Comparison of ENCODE assay signal across 8 cellular contexts in the genomic region with DNA sequence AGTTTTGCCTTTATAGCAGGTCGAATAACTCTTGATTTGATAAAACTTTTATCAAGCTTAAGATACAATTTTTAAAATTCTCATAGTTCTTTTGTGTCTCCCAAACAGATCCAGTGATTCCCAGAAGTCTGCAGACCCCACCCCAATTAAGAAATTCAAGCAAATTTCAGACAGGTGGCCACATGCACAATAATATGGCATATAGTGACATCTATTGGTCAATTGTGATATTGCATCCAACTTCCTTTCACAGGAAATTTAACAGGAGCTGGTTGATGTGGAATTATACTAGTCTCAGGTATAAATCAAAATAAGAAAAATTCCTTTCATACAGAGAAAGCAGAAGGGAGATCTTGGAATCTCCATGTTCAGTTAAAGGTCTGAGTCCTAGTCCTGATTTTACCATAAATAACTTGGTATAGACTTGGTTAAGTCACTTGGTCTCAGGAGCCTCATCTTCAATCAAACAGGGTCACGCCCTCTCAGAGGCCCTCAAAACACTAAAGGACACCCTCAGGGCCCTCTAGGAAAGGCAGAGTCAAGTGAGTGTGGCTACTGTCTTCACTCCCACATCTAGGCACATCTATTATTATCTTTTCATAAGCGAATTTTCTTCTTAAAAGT. TPM values are rescaled to one million over a fixed set of nuclear protein-coding genes. Genes with fewer than 3 reads are reported as not detected.
DNase-seq lines count a peak whose midpoint lies in the region; ATAC-seq and TF ChIP-seq lines count a peak whose summit lies in the region.

No MANE protein-coding gene starts in this region.

- H3K9me2 ChIP-seq in neural cell (ENCODE audit: insufficient read depth, low read length) = no peaks in the 10 kb centered on the region

- H3K4me3 Mint-ChIP-seq in natural killer cell = no peak overlapping the region
- no peak overlapping the region for H3K4me3 Mint-ChIP-seq in natural killer cell treated with Interleukin-12 subunit alpha and Interleukin-12 subunit beta and Interleukin-15 and Interleukin-18, amount 100 ng/mL, for 72 hours

- no peaks in the 10 kb centered on the region for H3K9me3 Mint-ChIP-seq in natural killer cell
- H3K9me3 Mint-ChIP-seq in natural killer cell treated with Interleukin-12 subunit alpha and Interleukin-12 subunit beta and Interleukin-15 and Interleukin-18, amount 100 ng/mL, for 72 hours = no peaks in the 10 kb centered on the region

- no peak overlapping the region for H3K4me2 ChIP-seq in neural cell (ENCODE audit: low read length)

- no peaks in the 10 kb centered on the region for H3K36me3 Mint-ChIP-seq in natural killer cell
- H3K36me3 Mint-ChIP-seq in natural killer cell treated with Interleukin-12 subunit alpha and Interleukin-12 subunit beta and Interleukin-15 and Interleukin-18, amount 100 ng/mL, for 72 hours = no peaks in the 10 kb centered on the region

- H3K27me3 ChIP-seq in colonic mucosa (no peaks in the 10 kb centered on the region), neural cell (ENCODE audit: insufficient read depth, low read depth, low read length) (no peaks in the 10 kb centered on the region)

- no peaks in the 10 kb centered on the region for H3K4me1 ChIP-seq in colonic mucosa

- no peak for TF ChIP-seq EP300 in neural cell (conservative IDR thresholded peaks at IDR 0.05; ENCODE audit: poor library complexity, severe bottlenecking)

- TF ChIP-seq CTCF in natural killer cell (IDR thresholded peaks at IDR 0.05) (peak; percentile 91), colonic mucosa (IDR thresholded peaks at IDR 0.05) (peak; percentile 71), neural cell (IDR thresholded peaks at IDR 0.05; ENCODE audit: poor library complexity, severe bottlenecking) (peak; percentile 87)

- no peaks in the 10 kb centered on the region for H3F3A ChIP-seq in neural cell (ENCODE audit: insufficient read depth, low read length, poor library complexity, severe bottlenecking)

- ATAC-seq in natural killer cell = peak in 1 of 3 donors; percentile 59
- no peak for ATAC-seq in natural killer cell treated with Interleukin-12 subunit alpha and Interleukin-12 subunit beta and Interleukin-15 and Interleukin-18, amount 100 ng/mL, for 72 hours
- ATAC-seq in GM19023 (IDR thresholded peaks at IDR 0.05; ENCODE audit: unreplicated experiment) = no peak
- no peak for ATAC-seq in GM18909 (IDR thresholded peaks at IDR 0.05; ENCODE audit: poor library complexity, unreplicated experiment)

- H3K4me1 Mint-ChIP-seq in natural killer cell = no peaks in the 10 kb centered on the region
- no peaks in the 10 kb centered on the region for H3K4me1 Mint-ChIP-seq in natural killer cell treated with Interleukin-12 subunit alpha and Interleukin-12 subunit beta and Interleukin-15 and Interleukin-18, amount 100 ng/mL, for 72 hours (ENCODE audit: low read depth in 2 of 2)

- no peaks in the 10 kb centered on the region for H3K36me3 ChIP-seq in colonic mucosa
- H3K36me3 ChIP-seq in neural cell (ENCODE audit: insufficient read depth, low read length) = no peaks in the 10 kb centered on the region

- H4K20me1 ChIP-seq in neural cell (ENCODE audit: insufficient read depth) = no peaks in the 10 kb centered on the region

- H3K9me3 ChIP-seq in colonic mucosa (no peaks in the 10 kb centered on the region), neural cell (ENCODE audit: low read length) (no peaks in the 10 kb centered on the region)

- no peak for DNase-seq in natural killer cell
- no peak for DNase-seq in natural killer cell treated with Interleukin-12 subunit alpha and Interleukin-12 subunit beta and Interleukin-15 and Interleukin-18, amount 100 ng/mL, for 72 hours (ENCODE audit: low spot score)
- peak; percentile 59 for DNase-seq in NCI-H526 treated with DMSO at 0.1 percent for 48 hours (lab: John Stamatoyannopoulos, UW)
- DNase-seq in colonic mucosa = no peak
- DNase-seq in stimulated activated CD4-positive, alpha-beta T cell treated with anti-CD3 and anti-CD28 coated beads, Interleukin-15, amount 100 ng/mL, for 24 hours = no peak

- H3K27ac ChIP-seq in colonic mucosa (no peak overlapping the region), neural cell (ENCODE audit: low read length) (no peak overlapping the region)

- intact Hi-C loops in natural killer cell (cut with micrococcal nuclease) = loop anchor here (1.0 to 10.0 kb wide), 4 partner anchors 71 to 875 kb away; a partner anchor contains a TSS
- intact Hi-C loops in colonic mucosa (cut with DNase I) = loop anchor here (5.0 to 10.0 kb wide), 2 partner anchors 115 to 213 kb away; no protein-coding TSS in a partner anchor

- TF ChIP-seq RAD21 in neural cell (conservative IDR thresholded peaks at IDR 0.05) = peak; percentile 85

- peaks cover 5 to 8% of the 10 kb centered on the region in 2 donors for H3K27me3 Mint-ChIP-seq in natural killer cell (ENCODE audit: low read depth in 2 of 2)
- H3K27me3 Mint-ChIP-seq in natural killer cell treated with Interleukin-12 subunit alpha and Interleukin-12 subunit beta and Interleukin-15 and Interleukin-18, amount 100 ng/mL, for 72 hours = peaks cover 0 to 5% of the 10 kb centered on the region in 2 donors

- H2AFZ ChIP-seq in neural cell (ENCODE audit: low read depth, low read length) = no peak overlapping the region

- H3K79me2 ChIP-seq in neural cell (replicated peaks; ENCODE audit: insufficient read depth, low read length) = no peaks in the 10 kb centered on the region

- H3K4me3 ChIP-seq in colonic mucosa = no peak overlapping the region
- no peak overlapping the region for H3K4me3 ChIP-seq in neural cell (ENCODE audit: low read length)

- no peak overlapping the region for H3K27ac Mint-ChIP-seq in natural killer cell
- no peak overlapping the region for H3K27ac Mint-ChIP-seq in natural killer cell treated with Interleukin-12 subunit alpha and Interleukin-12 subunit beta and Interleukin-15 and Interleukin-18, amount 100 ng/mL, for 72 hours

- H3K9ac ChIP-seq in colonic mucosa (ENCODE audit: low read depth in 2 of 2, low read length in 2 of 2) (no peak overlapping the region), neural cell (ENCODE audit: low read length) (no peak overlapping the region)

TF ChIP-seq in neural cell, 6 proteins besides CTCF, POLR2A, EP300 and RAD21:
- peak; percentile 75 for TF ChIP-seq SMC3 (conservative IDR thresholded peaks at IDR 0.05; ENCODE audit: poor library complexity)
- TF ChIP-seq, protein P1, sequence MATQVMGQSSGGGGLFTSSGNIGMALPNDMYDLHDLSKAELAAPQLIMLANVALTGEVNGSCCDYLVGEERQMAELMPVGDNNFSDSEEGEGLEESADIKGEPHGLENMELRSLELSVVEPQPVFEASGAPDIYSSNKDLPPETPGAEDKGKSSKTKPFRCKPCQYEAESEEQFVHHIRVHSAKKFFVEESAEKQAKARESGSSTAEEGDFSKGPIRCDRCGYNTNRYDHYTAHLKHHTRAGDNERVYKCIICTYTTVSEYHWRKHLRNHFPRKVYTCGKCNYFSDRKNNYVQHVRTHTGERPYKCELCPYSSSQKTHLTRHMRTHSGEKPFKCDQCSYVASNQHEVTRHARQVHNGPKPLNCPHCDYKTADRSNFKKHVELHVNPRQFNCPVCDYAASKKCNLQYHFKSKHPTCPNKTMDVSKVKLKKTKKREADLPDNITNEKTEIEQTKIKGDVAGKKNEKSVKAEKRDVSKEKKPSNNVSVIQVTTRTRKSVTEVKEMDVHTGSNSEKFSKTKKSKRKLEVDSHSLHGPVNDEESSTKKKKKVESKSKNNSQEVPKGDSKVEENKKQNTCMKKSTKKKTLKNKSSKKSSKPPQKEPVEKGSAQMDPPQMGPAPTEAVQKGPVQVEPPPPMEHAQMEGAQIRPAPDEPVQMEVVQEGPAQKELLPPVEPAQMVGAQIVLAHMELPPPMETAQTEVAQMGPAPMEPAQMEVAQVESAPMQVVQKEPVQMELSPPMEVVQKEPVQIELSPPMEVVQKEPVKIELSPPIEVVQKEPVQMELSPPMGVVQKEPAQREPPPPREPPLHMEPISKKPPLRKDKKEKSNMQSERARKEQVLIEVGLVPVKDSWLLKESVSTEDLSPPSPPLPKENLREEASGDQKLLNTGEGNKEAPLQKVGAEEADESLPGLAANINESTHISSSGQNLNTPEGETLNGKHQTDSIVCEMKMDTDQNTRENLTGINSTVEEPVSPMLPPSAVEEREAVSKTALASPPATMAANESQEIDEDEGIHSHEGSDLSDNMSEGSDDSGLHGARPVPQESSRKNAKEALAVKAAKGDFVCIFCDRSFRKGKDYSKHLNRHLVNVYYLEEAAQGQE (IDR thresholded peaks at IDR 0.05; ENCODE audit: borderline replicate concordance) = no peak

RNA-seq across cellular contexts. Expression of a gene that starts 24.1 kb away (rescaled TPM):
- total RNA-seq in natural killer cell = 1 to 10 TPM; 3.8 to 5.1 (median 3.9) TPM
- 1 to 10 TPM; 4.9 to 5.6 TPM for total RNA-seq in natural killer cell treated with Interleukin-12 subunit alpha and Interleukin-12 subunit beta and Interleukin-15 and Interleukin-18, amount 100 ng/mL, for 72 hours
- total RNA-seq in colonic mucosa = 1 to 10 TPM; 4.0 to 6.2 TPM
- 3.4 and 3.8 TPM in 2 replicates for polyA plus RNA-seq in neural cell
- polyA minus RNA-seq in neural cell = 7.3 and 9.7 TPM in 2 replicates

RNA-seq across cellular contexts. Expression of a gene that starts 53.7 kb away (rescaled TPM):
- total RNA-seq in natural killer cell (not detected), colonic mucosa (not detected)
- not detected for total RNA-seq in natural killer cell treated with Interleukin-12 subunit alpha and Interleukin-12 subunit beta and Interleukin-15 and Interleukin-18, amount 100 ng/mL, for 72 hours
- polyA plus RNA-seq in neural cell = not detected in 2 replicates
- not detected in 2 replicates for polyA minus RNA-seq in neural cell
